In genomic region chr16:89893642-89894548, GRCh38 we compare ENCODE assay signal across 18 cellular contexts. TPM values are rescaled to one million over a fixed set of nuclear protein-coding genes. Genes with fewer than 3 reads are reported as not detected.
DNase-seq lines count a peak whose midpoint lies in the region; FAIRE-seq and TF ChIP-seq lines count a peak whose summit lies in the region.
"Had no signal": no experiment of that assay in that cellular context is flagged by ENCODE, and none has a peak within 500 bp of the region (broad histone marks: within the 10 kb centered on the region; RNA-seq: fewer than 3 reads in every experiment).

No MANE protein-coding gene starts in this region.

- peaks cover 6% of the 10 kb centered on the region for H3K79me1 ChIP-seq in neuronal stem cell (ENCODE audit: low read depth, low read length)

- no peaks in the 10 kb centered on the region for H3K27me3 ChIP-seq in neuronal stem cell (ENCODE audit: control insufficient read depth in 3 of 3, insufficient read depth in 3 of 3, low read depth in 1 of 3, low read length in 3 of 3)

- no peak overlapping the region for H2BK120ac ChIP-seq in neuronal stem cell (ENCODE audit: low read depth, low read length)

- H3K14ac ChIP-seq in neuronal stem cell (ENCODE audit: low read length): no peak overlapping the region

- no peak overlapping the region for H3K18ac ChIP-seq in neuronal stem cell (ENCODE audit: low read length)

- H3K9ac ChIP-seq in neuronal stem cell (ENCODE audit: low read depth, low read length, poor library complexity): no peak overlapping the region

- no CpG with 5 or more reads among the region's 45 CpGs for WGBS in neuronal stem cell (ENCODE audit: extremely low coverage in 2 of 2, insufficient read length in 2 of 2, insufficient replicate concordance in 1 of 2), 2 donors

- peaks cover 44 to 93% of the 10 kb centered on the region in 2 donors for H3K36me3 ChIP-seq in neuronal stem cell (replicated peaks in 1 of 2; ENCODE audit: control insufficient read depth in 2 of 2, insufficient read depth in 2 of 2, low read length in 2 of 2)

- no peak overlapping the region for H3K4me2 ChIP-seq in neuronal stem cell (ENCODE audit: insufficient read depth, low read length, poor library complexity, severe bottlenecking)
- H3K4me2 ChIP-seq: GM23338, PC-9 had no signal

- no peak overlapping the region for H2BK12ac ChIP-seq in neuronal stem cell (ENCODE audit: low read length)

- peak overlapping the region; percentile 80 for H3K23ac ChIP-seq in neuronal stem cell (ENCODE audit: low read depth, low read length, poor library complexity)

- 0 out of 2 replicates have a peak overlapping the region, but pooled peaks have one; percentile 15 for H3K27ac ChIP-seq in RWPE1
- no peak overlapping the region for H3K27ac ChIP-seq in neuronal stem cell (replicated peaks; ENCODE audit: low read length)
- H3K27ac ChIP-seq: C4-2B, PC-9 had no signal

- FAIRE-seq in GM12892 (lab: Jason Lieb, UNC): no peak

- CTCF ChIA-PET in RWPE1 (lab: Yijun Ruan, JAX): interaction anchor here (0.7 kb wide), 2 partner anchors 12 to 17 kb away, joined by 4 read pairs; no protein-coding TSS in a partner anchor

- 0 out of 2 replicates have a peak, but pooled peaks have one; percentile 10 for TF ChIP-seq POLR2A in GM12892 (IDR thresholded peaks at IDR 0.05; ENCODE audit: low read depth, low read length)

- no peak overlapping the region for H2AFZ ChIP-seq in neuronal stem cell (ENCODE audit: low read length)
- H2AFZ ChIP-seq: GM23338, PC-9 had no signal

- H4K8ac ChIP-seq in neuronal stem cell (ENCODE audit: low read depth, low read length): peak overlapping the region; percentile 43

- H2BK15ac ChIP-seq in neuronal stem cell (ENCODE audit: low read length): no peak overlapping the region

- POLR2A ChIA-PET in RWPE1 (lab: Yijun Ruan, JAX; ENCODE audit: low non-redundant PET): no interaction called here

- TF ChIP-seq CTCF in RWPE1 (conservative IDR thresholded peaks at IDR 0.05; ENCODE audit: low read depth): no peak

- no peaks in the 10 kb centered on the region for H3K4me1 ChIP-seq in neuronal stem cell (ENCODE audit: control insufficient read depth in 2 of 2, insufficient read depth in 1 of 2, low read depth in 1 of 2, low read length in 2 of 2)

- H3K4me3 ChIP-seq in neuronal stem cell (ENCODE audit: low read length in 2 of 2): peak overlapping the region in 1 of 2 donors; percentile 38
- H3K4me3 ChIP-seq: GM23338, PC-9 had no signal

- H4K91ac ChIP-seq in neuronal stem cell (ENCODE audit: low read depth, low read length, poor library complexity): no peak overlapping the region

- H3K4ac ChIP-seq in neuronal stem cell (ENCODE audit: low read length): no peak overlapping the region

- no peak overlapping the region for H2AK5ac ChIP-seq in neuronal stem cell (ENCODE audit: low read depth, low read length)

- DNase-seq in GM12892 (ENCODE audit: insufficient read length): no peak
- DNase-seq in RWPE1 (ENCODE audit: low spot score): no peak
- DNase-seq in islet precursor cell: peak; percentile 38
- no peak for DNase-seq in neuronal stem cell (ENCODE audit: low spot score)
- no peak for DNase-seq in A172 (ENCODE audit: low spot score)
- DNase-seq in activated CD4-positive, alpha-beta T cell treated with anti-CD3 and anti-CD28 coated beads, Interleukin-2, amount 50 U/mL, for 1 hour: no peak
- no peak for DNase-seq in stimulated activated CD4-positive, alpha-beta T cell treated with anti-CD3 and anti-CD28 coated beads, Interleukin-2, amount 100 ng/mL, for 48 hours
- DNase-seq: ACHN, AML-193, GF-D8, KG1, NCI-H1436, NCI-H1930, NCI-H345, NCI-H526, PC-9 had no signal

- H3K9me3 ChIP-seq in neuronal stem cell (replicated peaks in 1 of 2; ENCODE audit: control insufficient read depth in 2 of 2, insufficient read depth in 1 of 2, low read depth in 1 of 2, low read length in 2 of 2): no peaks in the 10 kb centered on the region

- no peak overlapping the region for H2BK5ac ChIP-seq in neuronal stem cell (ENCODE audit: low read length)

RNA-seq across cellular contexts. Expression of gene TCF25, which starts 20.5 kb away (rescaled TPM):
- polyA plus RNA-seq in GM12892 (2012; ENCODE audit: missing spikeins): 91.9 TPM
- 136 TPM for polyA plus RNA-seq in neuronal stem cell (2013, experiment 1 of 2)
- 136 TPM for polyA plus RNA-seq in neuronal stem cell (2013, experiment 2 of 2)
- total RNA-seq in A172 (2014; rRNA removed; shearing (Covaris generic)): 145 and 153 TPM in 2 replicates

RNA-seq across cellular contexts. Expression of gene MC1R, which starts 24.8 kb away (rescaled TPM):
- polyA plus RNA-seq in GM12892 (2012; ENCODE audit: missing spikeins): 0.76 TPM
- polyA plus RNA-seq in neuronal stem cell (2013, experiment 1 of 2): 2.1 TPM
- 2.1 TPM for polyA plus RNA-seq in neuronal stem cell (2013, experiment 2 of 2)
- total RNA-seq in A172 (2014; rRNA removed; shearing (Covaris generic)): 7.2 and 9.8 TPM in 2 replicates

RNA-seq across cellular contexts. Expression of gene TUBB3, which starts 29.2 kb away (rescaled TPM):
- 0.38 TPM for polyA plus RNA-seq in GM12892 (2012; ENCODE audit: missing spikeins)
- polyA plus RNA-seq in neuronal stem cell (2013, experiment 1 of 2): 121 TPM
- polyA plus RNA-seq in neuronal stem cell (2013, experiment 2 of 2): 119 TPM
- 743 and 810 TPM in 2 replicates for total RNA-seq in A172 (2014; rRNA removed; shearing (Covaris generic))

RNA-seq across cellular contexts. Expression of gene DEF8, which starts 54.7 kb away (rescaled TPM):
- polyA plus RNA-seq in GM12892 (2012; ENCODE audit: missing spikeins): 20.5 TPM
- 52.9 TPM for polyA plus RNA-seq in neuronal stem cell (2013, experiment 1 of 2)
- polyA plus RNA-seq in neuronal stem cell (2013, experiment 2 of 2): 52.2 TPM
- 116 and 146 TPM in 2 replicates for total RNA-seq in A172 (2014; rRNA removed; shearing (Covaris generic))
